Comparison of ENCODE assay signal across 12 cellular contexts in genomic region chr13:52181316-52181954, GRCh38. TPM values are rescaled to one million over a fixed set of nuclear protein-coding genes. Genes with fewer than 3 reads are reported as not detected.
A peak's percentile ranks its signal among the peaks of the same experiment; 100 is the strongest.
DNase-seq lines count a peak whose midpoint lies in the region; ATAC-seq, FAIRE-seq and TF ChIP-seq lines count a peak whose summit lies in the region.
"Not testable (repeated sequence)": the region's sequence is repeated elsewhere in the genome, so short reads cannot be mapped to it uniquely, and the experiment has no call there.
"Had no signal": no experiment of that assay in that cellular context is flagged by ENCODE, and none has a peak within 500 bp of the region (broad histone marks: within the 10 kb centered on the region; RNA-seq: fewer than 3 reads in every experiment).

No MANE protein-coding gene starts in this region.

- peak; percentile 79 for FAIRE-seq in GM18507 (lab: Jason Lieb, UNC)

- H3K36me3 Mint-ChIP-seq in HFFc6 (ENCODE audit: low read depth) = not testable (repeated sequence)
- peaks cover 28% of the 10 kb centered on the region for H3K36me3 Mint-ChIP-seq in activated CD4-positive, alpha-beta T cell treated with anti-CD3 and anti-CD28 coated beads for 36 hours (ENCODE audit: low read depth)

- intact Hi-C loops in activated CD4-positive, alpha-beta T cell treated with anti-CD3 and anti-CD28 coated beads for 36 hours (cut with DNase I, micrococcal nuclease); dorsolateral prefrontal cortex (cut with DNase I); left colon (cut with DNase I, micrococcal nuclease): not testable (repeated sequence)

- not testable (repeated sequence) for H3K27me3 ChIP-seq in dorsolateral prefrontal cortex

- not testable (repeated sequence) for H3K4me3 Mint-ChIP-seq in HFFc6; activated CD4-positive, alpha-beta T cell treated with anti-CD3 and anti-CD28 coated beads for 36 hours

- not testable (repeated sequence) for H3K27me3 Mint-ChIP-seq in HFFc6 (ENCODE audit: insufficient read depth); activated CD4-positive, alpha-beta T cell treated with anti-CD3 and anti-CD28 coated beads for 36 hours

- H3K4me1 Mint-ChIP-seq in HFFc6 (ENCODE audit: low read depth); activated CD4-positive, alpha-beta T cell treated with anti-CD3 and anti-CD28 coated beads for 36 hours: not testable (repeated sequence)

- peak; percentile 79 for ATAC-seq in GM19463 (IDR thresholded peaks at IDR 0.05; ENCODE audit: unreplicated experiment)
- peak; percentile 59 for ATAC-seq in HG03342 (IDR thresholded peaks at IDR 0.05; ENCODE audit: unreplicated experiment)
- ATAC-seq in activated CD4-positive, alpha-beta T cell treated with anti-CD3 and anti-CD28 coated beads for 36 hours = peak; percentile 55
- peak; percentile 85 for ATAC-seq in left colon
- peak; percentile 23 for ATAC-seq in stimulated activated naive CD8-positive, alpha-beta T cell treated with anti-CD3 and anti-CD28 coated beads, Interleukin-15, Interleukin-2, amounts not matched to agents 100 U/mL and 50 U/mL, for 24 hours

- H3K4me3 ChIP-seq in dorsolateral prefrontal cortex = not testable (repeated sequence)

- CTCF ChIA-PET in activated CD4-positive, alpha-beta T cell treated with anti-CD3 and anti-CD28 coated beads for 36 hours (lab: Charles Lee) = not testable (repeated sequence)

- not testable (repeated sequence) for H3K9me3 Mint-ChIP-seq in HFFc6; activated CD4-positive, alpha-beta T cell treated with anti-CD3 and anti-CD28 coated beads for 36 hours (ENCODE audit: low read depth)

- peak overlapping the region in 44 of 59 donors; percentile 1 to 73 (median 48) for H3K27ac ChIP-seq in dorsolateral prefrontal cortex

- not testable (repeated sequence) for DNase-seq in GM18507 (ENCODE audit: extremely low spot score, insufficient read length, low read depth); HFFc6; activated CD4-positive, alpha-beta T cell treated with anti-CD3 and anti-CD28 coated beads for 36 hours; dorsolateral prefrontal cortex; stimulated activated naive CD8-positive, alpha-beta T cell treated with anti-CD3 and anti-CD28 coated beads, Interleukin-15, Interleukin-2, amounts not matched to agents 100 U/mL and 50 U/mL, for 24 hours
- DNase-seq in left colon = peak in 1 of 2 donors; percentile 36

- TF ChIP-seq CTCF in HFFc6 (IDR thresholded peaks at IDR 0.05); dorsolateral prefrontal cortex (IDR thresholded peaks at IDR 0.05 in 54 of 56, conservative IDR thresholded peaks at IDR 0.05 in 2 of 56; ENCODE audit: low read depth in 1 of 56, partially characterized antibody in 56 of 56): not testable (repeated sequence)

- H3K27ac Mint-ChIP-seq in HFFc6 = peak overlapping the region; percentile 38; the same call in 1 of the 2 replicates
- H3K27ac Mint-ChIP-seq in activated CD4-positive, alpha-beta T cell treated with anti-CD3 and anti-CD28 coated beads for 36 hours = not testable (repeated sequence)

- POLR2A ChIA-PET in activated CD4-positive, alpha-beta T cell treated with anti-CD3 and anti-CD28 coated beads for 36 hours (lab: Charles Lee) = not testable (repeated sequence)

RNA-seq across cellular contexts. Expression of gene NEK3, which starts 22.0 kb away (rescaled TPM):
- 1 to 10 TPM; 5.0 to 9.9 (median 7.8) TPM for total RNA-seq in HFFc6 (2021; fragmentation: NEBNext Ultra II Directional; extraction: Animal tissue kit (Norgen Biotek cat#: 25700))
- 10 to 100 TPM; 10.5 to 12.0 TPM for total RNA-seq in activated CD4-positive, alpha-beta T cell treated with anti-CD3 and anti-CD28 coated beads for 36 hours
- total RNA-seq in dorsolateral prefrontal cortex (10 to 100 TPM in 101 of 120 experiments, 1 to 10 TPM in 19; 4.0 to 49.8 (median 16.7) TPM), left colon (10 to 100 TPM; 32.6 to 35.4 TPM)

RNA-seq across cellular contexts. Expression of gene NEK5, which starts 52.6 kb away (rescaled TPM):
- total RNA-seq in HFFc6 (2021; fragmentation: NEBNext Ultra II Directional; extraction: Animal tissue kit (Norgen Biotek cat#: 25700)) = not detected
- total RNA-seq in activated CD4-positive, alpha-beta T cell treated with anti-CD3 and anti-CD28 coated beads for 36 hours = under 1 TPM; 0.16 to 0.44 TPM
- total RNA-seq in dorsolateral prefrontal cortex (1 to 10 TPM in 104 of 120 experiments, under 1 TPM in 16; 0.60 to 4.5 (median 1.5) TPM), left colon (under 1 TPM in 1 of 2 donors, not detected in 1; 0.20 TPM)
- total RNA-seq: activated CD8-positive, alpha-beta T cell treated with anti-CD3 and anti-CD28 coated beads, Interleukin-2, amount 10 ng/mL, durations not matched to agents 7 days and 5 days; CD4-positive, CD25-positive, alpha-beta regulatory T cell; mesenteric fat pad; RPMI7951 had no signal

Comparison
In these comparisons a context has a peak if more than half of its experiments do, and no peak if none do; other contexts are left out.
1. ATAC-seq: peak in every context shown above with its lines; median percentile 85 in left colon; 79 in GM19463; 59 in HG03342; 55 in activated CD4-positive, alpha-beta T cell treated with anti-CD3 and anti-CD28 coated beads for 36 hours; 23 in stimulated activated naive CD8-positive, alpha-beta T cell treated with anti-CD3 and anti-CD28 coated beads, Interleukin-15, Interleukin-2, amounts not matched to agents 100 U/mL and 50 U/mL, for 24 hours.